9 cellular contexts compared by ENCODE assay signal in the genomic region with DNA sequence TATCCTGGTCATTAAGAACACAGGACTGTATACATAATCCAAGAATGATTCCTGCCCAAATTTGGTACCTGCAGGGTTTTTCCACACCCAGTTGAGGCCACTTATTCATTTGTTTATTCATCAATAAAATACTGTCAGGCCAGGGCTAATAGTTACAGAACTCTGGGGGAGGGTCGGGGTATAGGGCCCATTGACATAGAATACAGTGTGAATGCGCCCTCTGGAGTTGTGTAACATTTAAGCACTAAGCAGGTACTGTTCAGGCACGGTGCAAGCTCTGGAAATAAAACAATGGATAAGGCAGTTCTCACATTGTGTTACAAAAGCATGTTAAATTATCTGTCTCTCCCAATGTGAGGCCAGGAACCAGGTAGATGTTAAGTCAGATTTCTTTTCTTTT. TPM values are rescaled to one million over a fixed set of nuclear protein-coding genes. Genes with fewer than 3 reads are reported as not detected.
DNase-seq lines count a peak whose midpoint lies in the region; ATAC-seq and TF ChIP-seq lines count a peak whose summit lies in the region.
"Had no signal": no experiment of that assay in that cellular context is flagged by ENCODE, and none has a peak within 500 bp of the region (broad histone marks: within the 10 kb centered on the region; RNA-seq: fewer than 3 reads in every experiment).

No MANE protein-coding gene starts in this region.

- H3K36me3 ChIP-seq in HEK293 (ENCODE audit: control insufficient read depth in 2 of 2, insufficient read depth in 1 of 2, low read length in 2 of 2): no peaks in the 10 kb centered on the region

- H3K27ac ChIP-seq in HEK293 (ENCODE audit: extremely low read depth, low read depth, low read length) (no peak overlapping the region), foreskin keratinocyte (no peak overlapping the region)

- no peaks in the 10 kb centered on the region for H3K27me3 ChIP-seq in foreskin keratinocyte

- ATAC-seq in foreskin keratinocyte (peak; percentile 18), HG03139 (IDR thresholded peaks at IDR 0.05; ENCODE audit: unreplicated experiment) (no peak), GM21576 (IDR thresholded peaks at IDR 0.05; ENCODE audit: unreplicated experiment) (no peak)

- H3K4me1 ChIP-seq in HEK293 (ENCODE audit: control insufficient read depth, insufficient read depth, low read length) (no peaks in the 10 kb centered on the region), foreskin keratinocyte (no peaks in the 10 kb centered on the region)

- DNase-seq in DMS53 treated with DMSO at 0.1 percent for 48 hours (lab: John Stamatoyannopoulos, UW; ENCODE audit: unreplicated experiment) (peak; percentile 14), NCI-H526 (lab: John Stamatoyannopoulos, UW) (peak; percentile 37 to 68), foreskin keratinocyte (no peak), hypothalamus (lab: John Stamatoyannopoulos, UW) (no peak), activated gamma-delta T cell (lab: John Stamatoyannopoulos, UW) (no peak)
- DNase-seq: NCI-H187 had no signal

- CTCF ChIA-PET in HEK293 (lab: Yijun Ruan, JAX): no interaction called here

- POLR2A ChIA-PET in HEK293 (lab: Yijun Ruan, JAX): no interaction called here

- H3K4me3 ChIP-seq in HEK293 (ENCODE audit: low read depth, low read length): no peak overlapping the region

- H3K9me3 ChIP-seq in HEK293 (ENCODE audit: control insufficient read depth, insufficient read depth, low read depth, low read length): no peaks in the 10 kb centered on the region

- TF ChIP-seq CTCF in HEK293 (tag by site-specific recombination; IDR thresholded peaks at IDR 0.05): no peak
- TF ChIP-seq CTCF in foreskin keratinocyte (conservative IDR thresholded peaks at IDR 0.05): peak; percentile 38

TF ChIP-seq in HEK293, 187 proteins besides CTCF, POLR2A, EP300 and RAD21:
- peak; percentile 39 for TF ChIP-seq ZNF654 (tag by site-specific recombination; IDR thresholded peaks at IDR 0.05; ENCODE audit: low read depth)
- no peak for TF ChIP-seq ZNF311 (tag by site-specific recombination; IDR thresholded peaks at IDR 0.05; ENCODE audit: borderline replicate concordance)

RNA-seq across cellular contexts. Expression of a gene that starts 30.8 kb away (rescaled TPM):
- total RNA-seq in foreskin keratinocyte: 40.1 and 44.1 TPM in 2 replicates
- polyA plus RNA-seq in foreskin keratinocyte: 10.2 and 11.6 TPM in 2 replicates

RNA-seq across cellular contexts. Expression of a gene that starts 53.5 kb away (rescaled TPM):
- total RNA-seq in foreskin keratinocyte: 1,815 and 1,913 TPM in 2 replicates
- polyA plus RNA-seq in foreskin keratinocyte: 2,395 and 2,442 TPM in 2 replicates

Comparison
In these comparisons a context has a peak if more than half of its experiments do, and no peak if none do; other contexts are left out.
1. DNase-seq: peak in DMS53 treated with DMSO at 0.1 percent for 48 hours (single experiment) and NCI-H526 (2 of 2); none in foreskin keratinocyte (0 of 2), hypothalamus (0 of 51) and activated gamma-delta T cell (single experiment).